ENCODE assay signal across 21 cellular contexts in genomic region chr3:191143224-191143623, GRCh38. TPM values are rescaled to one million over a fixed set of nuclear protein-coding genes. Genes with fewer than 3 reads are reported as not detected.
"Had no signal": no experiment of that assay in that cellular context is flagged by ENCODE, and none has a peak within 500 bp of the region (broad histone marks: within the 10 kb centered on the region; RNA-seq: fewer than 3 reads in every experiment).

No MANE protein-coding gene starts in this region.

- H3K27ac Mint-ChIP-seq: activated CD4-positive, alpha-beta T cell treated with anti-CD3 and anti-CD28 coated beads, Interleukin-2, amount 10 ng/mL, durations not matched to agents 7 days and 5 days; activated naive CD8-positive, alpha-beta T cell treated with anti-CD3 and anti-CD28 coated beads for 36 hours; activated T-cell treated with anti-CD3 and anti-CD28 coated beads, Interleukin-2, amount 50 U/mL, for 72 hours; dendritic cell treated with granulocyte-macrophage colony-stimulating factor and Interleukin-4, amounts not matched to agents 40 ng/mL and 50 ng/mL, for 4 days; nephron progenitor cell; T-cell had no signal

- H3K36me3 ChIP-seq: sigmoid colon, spleen, stomach, upper lobe of right lung had no signal

- DNase-seq: activated CD4-positive, alpha-beta T cell treated with anti-CD3 and anti-CD28 coated beads, Interleukin-2, amount 10 ng/mL, durations not matched to agents 7 days and 5 days; activated CD8-positive, alpha-beta memory T cell treated with anti-CD3 and anti-CD28 coated beads, Interleukin-2, amount 50 U/mL, for 48 hours; activated gamma-delta T cell; activated naive CD8-positive, alpha-beta T cell treated with anti-CD3 and anti-CD28 coated beads for 36 hours; activated T-cell treated with anti-CD3 and anti-CD28 coated beads, Interleukin-2, amount 50 U/mL, for 72 hours; amygdala; body of pancreas; hypothalamus; left ventricle myocardium superior; nephron progenitor cell; sigmoid colon; spleen; stomach; T-cell; T-helper 9 cell; testis; upper lobe of right lung had no signal

- H3K9me3 ChIP-seq: body of pancreas, sigmoid colon, stomach, testis, upper lobe of right lung had no signal

- H3K27me3 Mint-ChIP-seq: activated CD4-positive, alpha-beta T cell treated with anti-CD3 and anti-CD28 coated beads, Interleukin-2, amount 10 ng/mL, durations not matched to agents 7 days and 5 days; activated naive CD8-positive, alpha-beta T cell treated with anti-CD3 and anti-CD28 coated beads for 36 hours; dendritic cell treated with granulocyte-macrophage colony-stimulating factor and Interleukin-4, amounts not matched to agents 40 ng/mL and 50 ng/mL, for 4 days; T-cell had no signal

- H3K27ac ChIP-seq: body of pancreas, sigmoid colon, spleen, stomach, testis, upper lobe of right lung had no signal

- H3K27me3 ChIP-seq: body of pancreas, sigmoid colon, spleen, stomach, testis, upper lobe of right lung had no signal

- H3K4me1 ChIP-seq: body of pancreas, sigmoid colon, stomach, testis, upper lobe of right lung had no signal

- H3K9me3 Mint-ChIP-seq: activated CD4-positive, alpha-beta T cell treated with anti-CD3 and anti-CD28 coated beads, Interleukin-2, amount 10 ng/mL, durations not matched to agents 7 days and 5 days; nephron progenitor cell had no signal

- H3K36me3 Mint-ChIP-seq: activated naive CD8-positive, alpha-beta T cell treated with anti-CD3 and anti-CD28 coated beads for 36 hours; T-cell had no signal

- H3K4me3 Mint-ChIP-seq: activated CD4-positive, alpha-beta T cell treated with anti-CD3 and anti-CD28 coated beads, Interleukin-2, amount 10 ng/mL, durations not matched to agents 7 days and 5 days; activated naive CD8-positive, alpha-beta T cell treated with anti-CD3 and anti-CD28 coated beads for 36 hours; activated T-cell treated with anti-CD3 and anti-CD28 coated beads, Interleukin-2, amount 50 U/mL, for 72 hours; dendritic cell treated with granulocyte-macrophage colony-stimulating factor and Interleukin-4, amounts not matched to agents 40 ng/mL and 50 ng/mL, for 4 days; nephron progenitor cell; T-cell had no signal

- H3K4me1 Mint-ChIP-seq: activated naive CD8-positive, alpha-beta T cell treated with anti-CD3 and anti-CD28 coated beads for 36 hours; nephron progenitor cell; T-cell had no signal

- H3K4me3 ChIP-seq: body of pancreas, sigmoid colon, spleen, stomach, testis, upper lobe of right lung had no signal

RNA-seq across cellular contexts. Expression of gene OSTN, which starts 55.8 kb away (rescaled TPM):
- total RNA-seq: activated CD4-positive, alpha-beta T cell treated with anti-CD3 and anti-CD28 coated beads, Interleukin-2, amount 10 ng/mL, durations not matched to agents 7 days and 5 days; activated naive CD8-positive, alpha-beta T cell treated with anti-CD3 and anti-CD28 coated beads for 36 hours; activated T-cell treated with anti-CD3 and anti-CD28 coated beads, Interleukin-2, amount 50 U/mL, for 72 hours; body of pancreas; fibroblast of villous mesenchyme; left ventricle myocardium superior; omental fat pad; spleen; T-cell; testis; upper lobe of right lung had no signal
- polyA plus RNA-seq: esophagus, sigmoid colon had no signal
